Comparison of ENCODE assay signal across 1 cellular context in the genomic region with DNA sequence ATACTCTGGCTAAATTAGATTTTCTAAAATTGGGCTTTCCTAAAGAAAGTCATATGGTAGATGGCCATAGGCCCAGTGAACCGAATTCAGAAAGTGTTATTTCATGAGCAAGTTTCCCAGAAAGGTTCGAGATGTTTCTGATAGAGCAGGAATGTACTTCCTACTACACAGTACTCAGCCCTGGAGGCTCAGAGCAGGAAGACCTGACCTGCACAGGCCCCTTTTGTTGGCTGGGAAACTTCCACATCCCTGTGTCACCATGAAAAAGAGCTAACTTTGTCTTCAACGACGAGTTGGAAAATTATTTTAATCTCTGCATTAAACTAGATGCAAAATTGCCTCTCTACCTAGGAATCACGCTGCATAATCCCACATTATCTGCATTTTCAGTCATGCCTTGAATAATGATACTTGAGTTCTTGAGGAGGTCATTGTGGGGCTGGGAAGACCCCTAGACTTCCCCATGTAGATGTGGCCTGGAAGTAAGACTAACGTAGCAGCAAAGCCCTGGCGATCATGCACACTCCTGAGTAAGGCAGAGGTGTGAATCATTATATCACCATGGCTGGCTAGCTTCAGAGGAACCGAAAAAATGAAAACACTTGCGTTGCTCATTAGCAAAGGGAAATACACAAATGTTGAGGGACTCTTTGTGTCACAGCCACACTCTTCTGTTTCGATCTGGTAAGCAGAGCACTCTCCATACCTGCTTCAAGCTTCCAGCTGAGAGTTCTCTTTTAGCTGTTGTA.
TF ChIP-seq lines count a peak whose summit lies in the region.

No MANE protein-coding gene starts in this region.

TF ChIP-seq in GM12878, 131 proteins besides CTCF, POLR2A, EP300 and RAD21 (continues in another document):
- TF ChIP-seq, protein P1, sequence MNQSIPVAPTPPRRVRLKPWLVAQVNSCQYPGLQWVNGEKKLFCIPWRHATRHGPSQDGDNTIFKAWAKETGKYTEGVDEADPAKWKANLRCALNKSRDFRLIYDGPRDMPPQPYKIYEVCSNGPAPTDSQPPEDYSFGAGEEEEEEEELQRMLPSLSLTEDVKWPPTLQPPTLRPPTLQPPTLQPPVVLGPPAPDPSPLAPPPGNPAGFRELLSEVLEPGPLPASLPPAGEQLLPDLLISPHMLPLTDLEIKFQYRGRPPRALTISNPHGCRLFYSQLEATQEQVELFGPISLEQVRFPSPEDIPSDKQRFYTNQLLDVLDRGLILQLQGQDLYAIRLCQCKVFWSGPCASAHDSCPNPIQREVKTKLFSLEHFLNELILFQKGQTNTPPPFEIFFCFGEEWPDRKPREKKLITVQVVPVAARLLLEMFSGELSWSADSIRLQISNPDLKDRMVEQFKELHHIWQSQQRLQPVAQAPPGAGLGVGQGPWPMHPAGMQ (IDR thresholded peaks at IDR 0.05; ENCODE audit: borderline replicate concordance), result no peak; the same call in 1 of the 2 replicates
- TF ChIP-seq BCL11A (IDR thresholded peaks at IDR 0.05; ENCODE audit: low read depth, low read length) (peak; percentile 98), RUNX3 (IDR thresholded peaks at IDR 0.05; ENCODE audit: low read length) (peak; percentile 80), ZNF622 (IDR thresholded peaks at IDR 0.05) (no peak), BMI1 (IDR thresholded peaks at IDR 0.05; ENCODE audit: borderline replicate concordance) (peak; percentile 89), MAX (IDR thresholded peaks at IDR 0.05; ENCODE audit: low read depth, low read length) (no peak), POU2F2 (IDR thresholded peaks at IDR 0.05; ENCODE audit: borderline replicate concordance, low read depth, low read length) (peak; percentile 89; the same call in 2 of the 3 replicates), KLF5 (IDR thresholded peaks at IDR 0.05; ENCODE audit: partially characterized antibody) (peak; percentile 82), IRF4 (IDR thresholded peaks at IDR 0.05; ENCODE audit: low read depth, low read length) (peak; percentile 82), HDAC2 (IDR thresholded peaks at IDR 0.05) (no peak), ZNF384 (IDR thresholded peaks at IDR 0.05; ENCODE audit: borderline replicate concordance, low read depth, low read length) (peak; percentile 26; the same call in 1 of the 2 replicates), WRNIP1 (IDR thresholded peaks at IDR 0.05; ENCODE audit: borderline replicate concordance, low read depth, low read length) (peak; percentile 80; the same call in 1 of the 2 replicates), EGR1 (IDR thresholded peaks at IDR 0.05; ENCODE audit: borderline replicate concordance in 1 of 2, low read depth in 2 of 2, low read length in 2 of 2) (no peak), PAX5 (IDR thresholded peaks at IDR 0.05; ENCODE audit: borderline replicate concordance, low read depth, low read length) (peak; percentile 98), PAX8 (IDR thresholded peaks at IDR 0.05) (no peak), FOS (IDR thresholded peaks at IDR 0.05; ENCODE audit: borderline replicate concordance, extremely low read depth, insufficient read length) (no peak), ESRRA (IDR thresholded peaks at IDR 0.05; ENCODE audit: low read length) (0 out of 2 replicates have a peak, but pooled peaks have one; percentile 60), CHD1 (IDR thresholded peaks at IDR 0.05; ENCODE audit: low read depth, low read length) (no peak), PBX3 (IDR thresholded peaks at IDR 0.05; ENCODE audit: insufficient replicate concordance, low read depth, low read length) (no peak), TCF3 (IDR thresholded peaks at IDR 0.05; ENCODE audit: borderline replicate concordance, insufficient read depth, low read depth, low read length) (0 out of 2 replicates have a peak, but pooled peaks have one; percentile 44), JUND (IDR thresholded peaks at IDR 0.05; ENCODE audit: low read depth, low read length) (no peak), NRF1 (conservative IDR thresholded peaks at IDR 0.05; ENCODE audit: low read depth, low read length) (no peak), SREBF1 (IDR thresholded peaks at IDR 0.05; ENCODE audit: low read length) (no peak; the same call in 1 of the 2 replicates), ATF2 (IDR thresholded peaks at IDR 0.05; ENCODE audit: low read length) (peak; percentile 85), HDAC6 (IDR thresholded peaks at IDR 0.05; ENCODE audit: unreplicated experiment) (no peak), IKZF2 (IDR thresholded peaks at IDR 0.05) (peak; percentile 98), KDM1A (IDR thresholded peaks at IDR 0.05; ENCODE audit: borderline replicate concordance) (no peak), TCF12 (IDR thresholded peaks at IDR 0.05; ENCODE audit: low read depth, low read length) (peak; percentile 16; the same call in 1 of the 2 replicates), TAF1 (IDR thresholded peaks at IDR 0.05; ENCODE audit: borderline replicate concordance, low read depth, low read length) (no peak), NFXL1 (IDR thresholded peaks at IDR 0.05; ENCODE audit: borderline replicate concordance) (no peak), NFIC (IDR thresholded peaks at IDR 0.05; ENCODE audit: low read depth, low read length) (peak; percentile 91), SKIL (IDR thresholded peaks at IDR 0.05; ENCODE audit: low read depth, poor library complexity, severe bottlenecking) (peak; percentile 98), ATF3 (IDR thresholded peaks at IDR 0.05; ENCODE audit: borderline replicate concordance, extremely low read depth, low read depth, low read length) (no peak), SUZ12 (IDR thresholded peaks at IDR 0.05; ENCODE audit: unreplicated experiment) (no peak), CHD2 (IDR thresholded peaks at IDR 0.05; ENCODE audit: borderline replicate concordance, low read depth, low read length) (peak; percentile 74; the same call in 1 of the 2 replicates), ZNF24 (IDR thresholded peaks at IDR 0.05) (peak; percentile 95), NR2C1 (IDR thresholded peaks at IDR 0.05) (no peak), MYB (IDR thresholded peaks at IDR 0.05; ENCODE audit: borderline replicate concordance, low read depth, low read length) (no peak), SIX5 (IDR thresholded peaks at IDR 0.05; ENCODE audit: low read depth, low read length, severe bottlenecking) (no peak)
- TF ChIP-seq, protein P2, sequence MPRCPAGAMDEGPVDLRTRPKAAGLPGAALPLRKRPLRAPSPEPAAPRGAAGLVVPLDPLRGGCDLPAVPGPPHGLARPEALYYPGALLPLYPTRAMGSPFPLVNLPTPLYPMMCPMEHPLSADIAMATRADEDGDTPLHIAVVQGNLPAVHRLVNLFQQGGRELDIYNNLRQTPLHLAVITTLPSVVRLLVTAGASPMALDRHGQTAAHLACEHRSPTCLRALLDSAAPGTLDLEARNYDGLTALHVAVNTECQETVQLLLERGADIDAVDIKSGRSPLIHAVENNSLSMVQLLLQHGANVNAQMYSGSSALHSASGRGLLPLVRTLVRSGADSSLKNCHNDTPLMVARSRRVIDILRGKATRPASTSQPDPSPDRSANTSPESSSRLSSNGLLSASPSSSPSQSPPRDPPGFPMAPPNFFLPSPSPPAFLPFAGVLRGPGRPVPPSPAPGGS (IDR thresholded peaks at IDR 0.05; ENCODE audit: borderline replicate concordance, insufficient read depth, low read depth, low read length, poor library complexity, severe bottlenecking), result peak; percentile 79
- TF ChIP-seq, protein P3, sequence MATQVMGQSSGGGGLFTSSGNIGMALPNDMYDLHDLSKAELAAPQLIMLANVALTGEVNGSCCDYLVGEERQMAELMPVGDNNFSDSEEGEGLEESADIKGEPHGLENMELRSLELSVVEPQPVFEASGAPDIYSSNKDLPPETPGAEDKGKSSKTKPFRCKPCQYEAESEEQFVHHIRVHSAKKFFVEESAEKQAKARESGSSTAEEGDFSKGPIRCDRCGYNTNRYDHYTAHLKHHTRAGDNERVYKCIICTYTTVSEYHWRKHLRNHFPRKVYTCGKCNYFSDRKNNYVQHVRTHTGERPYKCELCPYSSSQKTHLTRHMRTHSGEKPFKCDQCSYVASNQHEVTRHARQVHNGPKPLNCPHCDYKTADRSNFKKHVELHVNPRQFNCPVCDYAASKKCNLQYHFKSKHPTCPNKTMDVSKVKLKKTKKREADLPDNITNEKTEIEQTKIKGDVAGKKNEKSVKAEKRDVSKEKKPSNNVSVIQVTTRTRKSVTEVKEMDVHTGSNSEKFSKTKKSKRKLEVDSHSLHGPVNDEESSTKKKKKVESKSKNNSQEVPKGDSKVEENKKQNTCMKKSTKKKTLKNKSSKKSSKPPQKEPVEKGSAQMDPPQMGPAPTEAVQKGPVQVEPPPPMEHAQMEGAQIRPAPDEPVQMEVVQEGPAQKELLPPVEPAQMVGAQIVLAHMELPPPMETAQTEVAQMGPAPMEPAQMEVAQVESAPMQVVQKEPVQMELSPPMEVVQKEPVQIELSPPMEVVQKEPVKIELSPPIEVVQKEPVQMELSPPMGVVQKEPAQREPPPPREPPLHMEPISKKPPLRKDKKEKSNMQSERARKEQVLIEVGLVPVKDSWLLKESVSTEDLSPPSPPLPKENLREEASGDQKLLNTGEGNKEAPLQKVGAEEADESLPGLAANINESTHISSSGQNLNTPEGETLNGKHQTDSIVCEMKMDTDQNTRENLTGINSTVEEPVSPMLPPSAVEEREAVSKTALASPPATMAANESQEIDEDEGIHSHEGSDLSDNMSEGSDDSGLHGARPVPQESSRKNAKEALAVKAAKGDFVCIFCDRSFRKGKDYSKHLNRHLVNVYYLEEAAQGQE (IDR thresholded peaks at IDR 0.05; ENCODE audit: low read depth, low read length), result no peak
- TF ChIP-seq, protein P4, sequence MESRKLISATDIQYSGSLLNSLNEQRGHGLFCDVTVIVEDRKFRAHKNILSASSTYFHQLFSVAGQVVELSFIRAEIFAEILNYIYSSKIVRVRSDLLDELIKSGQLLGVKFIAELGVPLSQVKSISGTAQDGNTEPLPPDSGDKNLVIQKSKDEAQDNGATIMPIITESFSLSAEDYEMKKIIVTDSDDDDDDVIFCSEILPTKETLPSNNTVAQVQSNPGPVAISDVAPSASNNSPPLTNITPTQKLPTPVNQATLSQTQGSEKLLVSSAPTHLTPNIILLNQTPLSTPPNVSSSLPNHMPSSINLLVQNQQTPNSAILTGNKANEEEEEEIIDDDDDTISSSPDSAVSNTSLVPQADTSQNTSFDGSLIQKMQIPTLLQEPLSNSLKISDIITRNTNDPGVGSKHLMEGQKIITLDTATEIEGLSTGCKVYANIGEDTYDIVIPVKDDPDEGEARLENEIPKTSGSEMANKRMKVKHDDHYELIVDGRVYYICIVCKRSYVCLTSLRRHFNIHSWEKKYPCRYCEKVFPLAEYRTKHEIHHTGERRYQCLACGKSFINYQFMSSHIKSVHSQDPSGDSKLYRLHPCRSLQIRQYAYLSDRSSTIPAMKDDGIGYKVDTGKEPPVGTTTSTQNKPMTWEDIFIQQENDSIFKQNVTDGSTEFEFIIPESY (IDR thresholded peaks at IDR 0.05), result no peak
- TF ChIP-seq, protein P5, sequence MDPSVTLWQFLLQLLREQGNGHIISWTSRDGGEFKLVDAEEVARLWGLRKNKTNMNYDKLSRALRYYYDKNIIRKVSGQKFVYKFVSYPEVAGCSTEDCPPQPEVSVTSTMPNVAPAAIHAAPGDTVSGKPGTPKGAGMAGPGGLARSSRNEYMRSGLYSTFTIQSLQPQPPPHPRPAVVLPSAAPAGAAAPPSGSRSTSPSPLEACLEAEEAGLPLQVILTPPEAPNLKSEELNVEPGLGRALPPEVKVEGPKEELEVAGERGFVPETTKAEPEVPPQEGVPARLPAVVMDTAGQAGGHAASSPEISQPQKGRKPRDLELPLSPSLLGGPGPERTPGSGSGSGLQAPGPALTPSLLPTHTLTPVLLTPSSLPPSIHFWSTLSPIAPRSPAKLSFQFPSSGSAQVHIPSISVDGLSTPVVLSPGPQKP (IDR thresholded peaks at IDR 0.05; ENCODE audit: low read depth, low read length), result no peak
- TF ChIP-seq, protein P6, sequence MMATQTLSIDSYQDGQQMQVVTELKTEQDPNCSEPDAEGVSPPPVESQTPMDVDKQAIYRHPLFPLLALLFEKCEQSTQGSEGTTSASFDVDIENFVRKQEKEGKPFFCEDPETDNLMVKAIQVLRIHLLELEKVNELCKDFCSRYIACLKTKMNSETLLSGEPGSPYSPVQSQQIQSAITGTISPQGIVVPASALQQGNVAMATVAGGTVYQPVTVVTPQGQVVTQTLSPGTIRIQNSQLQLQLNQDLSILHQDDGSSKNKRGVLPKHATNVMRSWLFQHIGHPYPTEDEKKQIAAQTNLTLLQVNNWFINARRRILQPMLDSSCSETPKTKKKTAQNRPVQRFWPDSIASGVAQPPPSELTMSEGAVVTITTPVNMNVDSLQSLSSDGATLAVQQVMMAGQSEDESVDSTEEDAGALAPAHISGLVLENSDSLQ (IDR thresholded peaks at IDR 0.05), result peak; percentile 50; the same call in 1 of the 2 replicates
